In genomic region chr1:116508984-116509980, GRCh38 we compare ENCODE assay signal across 9 cellular contexts.
A peak's percentile ranks its signal among the peaks of the same experiment; 100 is the strongest.
DNase-seq lines count a peak whose midpoint lies in the region; ATAC-seq and TF ChIP-seq lines count a peak whose summit lies in the region.
"Had no signal": no experiment of that assay in that cellular context is flagged by ENCODE, and none has a peak within 500 bp of the region (broad histone marks: within the 10 kb centered on the region; RNA-seq: fewer than 3 reads in every experiment).

No MANE protein-coding gene starts in this region.

- H3K4me1 ChIP-seq in right atrium auricular region: peaks cover 0 to 18% of the 10 kb centered on the region in 2 donors

- H3K36me3 ChIP-seq in right atrium auricular region: no peaks in the 10 kb centered on the region

- no peak for TF ChIP-seq CTCF in right atrium auricular region (IDR thresholded peaks at IDR 0.05)

- no peaks in the 10 kb centered on the region for H3K27me3 ChIP-seq in right atrium auricular region

- peak overlapping the region in 1 of 2 donors; percentile 6 for H3K27ac ChIP-seq in right atrium auricular region
- H3K27ac ChIP-seq: VCaP had no signal

- ATAC-seq in GM18858 (IDR thresholded peaks at IDR 0.05; ENCODE audit: unreplicated experiment) (peak; percentile 38), HG03095 (IDR thresholded peaks at IDR 0.05; ENCODE audit: unreplicated experiment) (peak; percentile 26), esophagus mucosa (peak; percentile 77)
- ATAC-seq in stimulated activated naive CD8-positive, alpha-beta T cell treated with anti-CD3 and anti-CD28 coated beads, Interleukin-15, Interleukin-2, amounts not matched to agents 100 U/mL and 50 U/mL, for 24 hours: peak; percentile 64

- no peaks in the 10 kb centered on the region for H3K9me3 ChIP-seq in right atrium auricular region

- no peak overlapping the region for H3K4me3 ChIP-seq in right atrium auricular region

- DNase-seq in SW480 (ENCODE audit: low spot score) (peak; percentile 97), NCI-H774 (lab: John Stamatoyannopoulos, UW) (no peak), NCI-H446 treated with DMSO at 0.1 percent for 48 hours (lab: John Stamatoyannopoulos, UW) (no peak), right atrium auricular region (ENCODE audit: low spot score) (no peak)
- DNase-seq in stimulated activated naive CD8-positive, alpha-beta T cell treated with anti-CD3 and anti-CD28 coated beads, Interleukin-15, Interleukin-2, amounts not matched to agents 100 U/mL and 50 U/mL, for 24 hours: peak; percentile 48

Comparison
In these comparisons a context has a peak if more than half of its experiments do, and no peak if none do; other contexts are left out.
1. ATAC-seq: peak in every context shown above with its lines; median percentile 77 in esophagus mucosa; 64 in stimulated activated naive CD8-positive, alpha-beta T cell treated with anti-CD3 and anti-CD28 coated beads, Interleukin-15, Interleukin-2, amounts not matched to agents 100 U/mL and 50 U/mL, for 24 hours; 38 in GM18858; 26 in HG03095.
2. DNase-seq: peak in SW480 (single experiment) and stimulated activated naive CD8-positive, alpha-beta T cell treated with anti-CD3 and anti-CD28 coated beads, Interleukin-15, Interleukin-2, amounts not matched to agents 100 U/mL and 50 U/mL, for 24 hours (single experiment); none in NCI-H774 (single experiment), NCI-H446 treated with DMSO at 0.1 percent for 48 hours (single experiment) and right atrium auricular region (single experiment).